Comparison of ENCODE assay signal across 20 cellular contexts in the genomic region with DNA sequence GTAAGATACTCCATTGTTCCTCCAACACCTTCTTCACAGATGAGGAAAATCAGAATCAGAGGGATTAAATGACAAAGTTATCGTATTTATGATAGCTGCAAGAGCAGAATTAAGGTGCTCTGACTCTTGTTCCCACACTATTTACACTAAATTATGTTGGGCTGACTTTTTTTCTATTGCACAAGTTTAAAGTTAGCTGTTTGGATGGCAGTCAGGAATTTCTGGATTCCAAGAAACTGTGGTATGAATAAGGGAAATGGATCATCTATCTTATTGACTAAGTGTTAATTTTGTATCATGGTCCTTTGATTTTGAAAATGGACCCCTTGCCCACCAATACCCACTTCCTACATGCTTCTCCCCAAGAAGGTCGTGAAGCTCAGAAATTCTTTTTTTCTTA. TPM values are rescaled to one million over a fixed set of nuclear protein-coding genes. Genes with fewer than 3 reads are reported as not detected.
"Had no signal": no experiment of that assay in that cellular context is flagged by ENCODE, and none has a peak within 500 bp of the region (broad histone marks: within the 10 kb centered on the region; RNA-seq: fewer than 3 reads in every experiment).

No MANE protein-coding gene starts in this region.

- H3K27me3 Mint-ChIP-seq: dendritic cell treated with granulocyte-macrophage colony-stimulating factor and Interleukin-4, amounts not matched to agents 40 ng/mL and 50 ng/mL, for 4 days; stimulated activated naive B cell treated with anti-CD40 and anti-IgM and Interleukin-4, amounts not matched to agents 10 μg/mL and 1 μg/mL and 100 μg/mL, for 72 hours had no signal

- H3K4me3 Mint-ChIP-seq: dendritic cell treated with granulocyte-macrophage colony-stimulating factor and Interleukin-4, amounts not matched to agents 40 ng/mL and 50 ng/mL, for 4 days; nephron; stimulated activated naive B cell treated with anti-CD40 and anti-IgM and Interleukin-4, amounts not matched to agents 10 μg/mL and 1 μg/mL and 100 μg/mL, for 72 hours had no signal

- H3K4me3 ChIP-seq: thyroid gland had no signal

- H3K9me3 Mint-ChIP-seq: activated naive CD4-positive, alpha-beta T cell treated with anti-CD3 and anti-CD28 coated beads, Interleukin-2, amount 50 U/mL, for 72 hours; dendritic cell treated with granulocyte-macrophage colony-stimulating factor and Interleukin-4, amounts not matched to agents 40 ng/mL and 50 ng/mL, for 4 days; nephron; stimulated activated naive B cell treated with anti-CD40 and anti-IgM and Interleukin-4, amounts not matched to agents 10 μg/mL and 1 μg/mL and 100 μg/mL, for 72 hours had no signal

- H3K27ac ChIP-seq: brain microvascular endothelial cell, epithelial cell of prostate, thyroid gland had no signal

- H3K27me3 ChIP-seq: brain microvascular endothelial cell, thyroid gland had no signal

- ATAC-seq: activated naive CD4-positive, alpha-beta T cell treated with anti-CD3 and anti-CD28 coated beads, Interleukin-2, amount 50 U/mL, for 72 hours; stimulated activated naive B cell treated with anti-CD40 and anti-IgM and Interleukin-4, amounts not matched to agents 10 μg/mL and 1 μg/mL and 100 μg/mL, for 72 hours had no signal

- H3K27ac Mint-ChIP-seq: nephron; stimulated activated naive B cell treated with anti-CD40 and anti-IgM and Interleukin-4, amounts not matched to agents 10 μg/mL and 1 μg/mL and 100 μg/mL, for 72 hours had no signal

- DNase-seq: activated CD4-positive, CD25-positive, alpha-beta regulatory T cell treated with anti-CD3 and anti-CD28 coated beads, Interleukin-2, amount 50 U/mL, for 72 hours; activated effector memory CD4-positive, alpha-beta T cell treated with Interleukin-2 at 50 U/mL for 16 hours; anterior cingulate cortex; brain microvascular endothelial cell; cerebellar nuclear complex; hippocampal formation; nucleus accumbens; stimulated activated CD4-positive, alpha-beta T cell treated with anti-CD3 and anti-CD28 coated beads, Interleukin-2, amount 100 ng/mL, for 48 hours; stimulated activated naive B cell treated with anti-CD40 and anti-IgM and Interleukin-4, amounts not matched to agents 10 μg/mL and 1 μg/mL and 100 μg/mL, for 72 hours; T1000; thyroid gland had no signal

- H3K9me3 ChIP-seq: thyroid gland had no signal

RNA-seq across cellular contexts. Expression of a gene that starts 19.9 kb away (rescaled TPM):
- total RNA-seq: fibroblast of lung, kidney epithelial cell had no signal

RNA-seq across cellular contexts. Expression of a gene that starts 27.6 kb away (rescaled TPM):
- total RNA-seq: activated naive CD4-positive, alpha-beta T cell treated with anti-CD3 and anti-CD28 coated beads, Interleukin-2, amount 50 U/mL, for 72 hours; fibroblast of lung; kidney epithelial cell; posterior vena cava; skeletal muscle tissue; thyroid gland; urinary bladder had no signal
- polyA plus RNA-seq: fibroblast of lung had no signal

RNA-seq across cellular contexts. Expression of a gene that starts 34.2 kb away (rescaled TPM):
- total RNA-seq: activated naive CD4-positive, alpha-beta T cell treated with anti-CD3 and anti-CD28 coated beads, Interleukin-2, amount 50 U/mL, for 72 hours; fibroblast of lung; kidney epithelial cell; thyroid gland; urinary bladder had no signal
- polyA plus RNA-seq: fibroblast of lung had no signal
